ENCODE assay signal across 10 cellular contexts in the genomic region with DNA sequence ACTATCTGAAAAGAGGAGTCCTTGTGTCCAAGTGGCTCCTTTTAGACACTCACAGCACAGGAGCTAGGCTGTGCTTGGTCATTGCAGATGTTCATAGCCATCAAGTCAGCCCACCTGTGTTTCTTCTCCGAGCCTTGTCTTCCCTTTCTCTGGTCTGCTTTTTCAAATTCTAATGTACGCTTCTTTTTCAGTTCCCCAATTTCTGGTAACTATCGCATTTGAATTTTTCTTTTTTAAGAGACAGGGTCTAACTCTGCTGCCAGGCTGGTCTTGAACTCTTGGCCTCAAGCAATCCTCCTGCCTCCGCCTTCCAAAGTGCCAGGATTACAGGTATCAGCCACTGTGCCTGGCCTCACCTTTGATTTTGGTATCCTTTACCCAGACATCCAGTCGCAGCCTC. TPM values are rescaled to one million over a fixed set of nuclear protein-coding genes. Genes with fewer than 3 reads are reported as not detected.
DNase-seq lines count a peak whose midpoint lies in the region; ATAC-seq and TF ChIP-seq lines count a peak whose summit lies in the region.
"Had no signal": no experiment of that assay in that cellular context is flagged by ENCODE, and none has a peak within 500 bp of the region (broad histone marks: within the 10 kb centered on the region; RNA-seq: fewer than 3 reads in every experiment).

No MANE protein-coding gene starts in this region.

- TF ChIP-seq CTCF in GM12864 (IDR thresholded peaks at IDR 0.05; ENCODE audit: low read depth, low read length, missing control alignments) (no peak), gastrocnemius medialis (IDR thresholded peaks at IDR 0.05 in 4 of 5, conservative IDR thresholded peaks at IDR 0.05 in 1 of 5) (no peak)

- no peak overlapping the region for H3K4me3 ChIP-seq in GM12864 (ENCODE audit: low read depth, low read length)
- no peak overlapping the region for H3K4me3 ChIP-seq in gastrocnemius medialis

- no peaks in the 10 kb centered on the region for H3K9me3 ChIP-seq in gastrocnemius medialis

- H3K36me3 Mint-ChIP-seq in activated T-helper 17 cell treated with anti-CD3 and anti-CD28 coated beads, Interleukin-2, amount 50 U/mL, for 72 hours (ENCODE audit: low read depth) = peaks cover 62% of the 10 kb centered on the region

- H3K27ac Mint-ChIP-seq in activated T-helper 17 cell treated with anti-CD3 and anti-CD28 coated beads, Interleukin-2, amount 50 U/mL, for 72 hours = peak overlapping the region; percentile 46

- H3K4me3 Mint-ChIP-seq in activated T-helper 17 cell treated with anti-CD3 and anti-CD28 coated beads, Interleukin-2, amount 50 U/mL, for 72 hours = no peak overlapping the region

- intact Hi-C loops in gastrocnemius medialis (cut with DNase I; ENCODE audit: low total_unique reads) = no loop called here

- H3K27me3 ChIP-seq in gastrocnemius medialis = no peaks in the 10 kb centered on the region

- peak; percentile 85 for DNase-seq in GM12864 (ENCODE audit: low read depth)
- DNase-seq in substantia nigra (lab: John Stamatoyannopoulos, UW) = no peak
- DNase-seq in activated naive CD4-positive, alpha-beta T cell treated with anti-CD3 and anti-CD28 coated beads, Interleukin-2, amount 50 U/mL, for 16 hours = no peak
- DNase-seq in stimulated activated CD4-positive, alpha-beta T cell treated with anti-CD3 and anti-CD28 coated beads, Interleukin-2, amount 100 ng/mL, for 24 hours = no peak
- no peak for DNase-seq in gastrocnemius medialis
- DNase-seq: EL had no signal

- in situ Hi-C loops in gastrocnemius medialis (cut with MboI; ENCODE audit: low sequenced_read_pairs in 4 of 4) = no loop called here

- H3K27me3 Mint-ChIP-seq in activated T-helper 17 cell treated with anti-CD3 and anti-CD28 coated beads, Interleukin-2, amount 50 U/mL, for 72 hours = no peaks in the 10 kb centered on the region

- peak; percentile 95 for ATAC-seq in GM19452 (IDR thresholded peaks at IDR 0.05; ENCODE audit: unreplicated experiment)
- ATAC-seq in HG03064 (IDR thresholded peaks at IDR 0.05; ENCODE audit: low read depth, unreplicated experiment) = peak; percentile 86
- no peak for ATAC-seq in activated T-helper 17 cell treated with anti-CD3 and anti-CD28 coated beads, Interleukin-2, amount 50 U/mL, for 72 hours (replicated peaks)
- ATAC-seq in gastrocnemius medialis = no peak
- ATAC-seq: Right ventricle myocardium inferior had no signal

- no peak for TF ChIP-seq POLR2A in gastrocnemius medialis (IDR thresholded peaks at IDR 0.05)

- no peaks in the 10 kb centered on the region for H3K9me3 Mint-ChIP-seq in activated T-helper 17 cell treated with anti-CD3 and anti-CD28 coated beads, Interleukin-2, amount 50 U/mL, for 72 hours

- no peaks in the 10 kb centered on the region for H3K36me3 ChIP-seq in gastrocnemius medialis

- no peak overlapping the region for H3K27ac ChIP-seq in substantia nigra (ENCODE audit: low read depth, low read length, poor library complexity, severe bottlenecking)
- no peak overlapping the region for H3K27ac ChIP-seq in gastrocnemius medialis

- peaks cover 44% of the 10 kb centered on the region for H3K4me1 Mint-ChIP-seq in activated T-helper 17 cell treated with anti-CD3 and anti-CD28 coated beads, Interleukin-2, amount 50 U/mL, for 72 hours

- no peaks in the 10 kb centered on the region for H3K4me1 ChIP-seq in gastrocnemius medialis

RNA-seq across cellular contexts. Expression of a gene that starts 18.9 kb away (rescaled TPM):
- 10 to 100 TPM; 46.5 to 50.4 TPM for total RNA-seq in activated T-helper 17 cell treated with anti-CD3 and anti-CD28 coated beads, Interleukin-2, amount 50 U/mL, for 72 hours
- total RNA-seq in gastrocnemius medialis = 1 to 10 TPM in 2 of 4 donors, under 1 TPM in 2; 0.83 to 2.0 (median 1.2) TPM

Comparison
In these comparisons a context has a peak if more than half of its experiments do, and no peak if none do; other contexts are left out.
1. ATAC-seq: peak in GM19452 (single experiment) and HG03064 (single experiment); none in activated T-helper 17 cell treated with anti-CD3 and anti-CD28 coated beads, Interleukin-2, amount 50 U/mL, for 72 hours (single experiment) and gastrocnemius medialis (0 of 2).
2. RNA of a gene that starts 18.9 kb away (total RNA-seq): 46.5 to 50.4 TPM in activated T-helper 17 cell treated with anti-CD3 and anti-CD28 coated beads, Interleukin-2, amount 50 U/mL, for 72 hours; 0.83 to 2.0 TPM in gastrocnemius medialis; every median in the first group is over 10 times any median in the second.